1 cellular context compared by ENCODE assay signal in genomic region chr19:55653651-55654322, GRCh38.
TF ChIP-seq lines count a peak whose summit lies in the region.

No MANE protein-coding gene starts in this region.

TF ChIP-seq in H1, 55 proteins besides CTCF, POLR2A, EP300 and RAD21:
- TF ChIP-seq TAF1 (IDR thresholded peaks at IDR 0.05; ENCODE audit: low read depth, low read length) = no peak; the same call in 1 of the 2 replicates
- TF ChIP-seq SP1 (IDR thresholded peaks at IDR 0.05; ENCODE audit: low read depth, low read length) = 0 out of 2 replicates have a peak, but pooled peaks have one; percentile 36
- peak; percentile 72; the same call in 1 of the 2 replicates for TF ChIP-seq SP4 (IDR thresholded peaks at IDR 0.05; ENCODE audit: low read length)
- TF ChIP-seq ATF3 (IDR thresholded peaks at IDR 0.05; ENCODE audit: insufficient read depth, low read depth, low read length) = peak; percentile 87
- TF ChIP-seq CREB1 (IDR thresholded peaks at IDR 0.05) = peak; percentile 70
- no peak for TF ChIP-seq ZNF274 (IDR thresholded peaks at IDR 0.05; ENCODE audit: borderline replicate concordance, extremely low read depth, low read length)
- peak; percentile 57; the same call in 1 of the 2 replicates for TF ChIP-seq RBBP5 (IDR thresholded peaks at IDR 0.05; ENCODE audit: borderline replicate concordance, low read depth, low read length)
- no peak for TF ChIP-seq RNF2 (IDR thresholded peaks at IDR 0.05; ENCODE audit: borderline replicate concordance, low read depth, low read length, missing control alignments, poor library complexity, severe bottlenecking)
- no peak for TF ChIP-seq SIRT6 (IDR thresholded peaks at IDR 0.05; ENCODE audit: low read length)
- no peak for TF ChIP-seq SUZ12 (IDR thresholded peaks at IDR 0.05; ENCODE audit: low read length)
- peak; percentile 47; the same call in 1 of the 2 replicates for TF ChIP-seq TBP (IDR thresholded peaks at IDR 0.05; ENCODE audit: low read depth, low read length)
- TF ChIP-seq MAFK (IDR thresholded peaks at IDR 0.05; ENCODE audit: low read depth, low read length) = no peak
- TF ChIP-seq JUND (IDR thresholded peaks at IDR 0.05; ENCODE audit: low read length) = peak; percentile 69
- TF ChIP-seq USF2 (IDR thresholded peaks at IDR 0.05; ENCODE audit: low read length) = no peak
- no peak for TF ChIP-seq NANOG (IDR thresholded peaks at IDR 0.05; ENCODE audit: insufficient read depth, low read depth, low read length, poor library complexity, severe bottlenecking)
- TF ChIP-seq GABPA (IDR thresholded peaks at IDR 0.05; ENCODE audit: borderline replicate concordance, insufficient read depth, low read length) = peak; percentile 79; the same call in 1 of the 2 replicates
- TF ChIP-seq NRF1 (IDR thresholded peaks at IDR 0.05; ENCODE audit: low read depth, low read length) = peak; percentile 82
- no peak; the same call in 1 of the 2 replicates for TF ChIP-seq E2F6 (IDR thresholded peaks at IDR 0.05)
- peak; percentile 15 for TF ChIP-seq KDM4A (IDR thresholded peaks at IDR 0.05; ENCODE audit: low read depth, low read length, severe bottlenecking)
- peak; percentile 31; the same call in 1 of the 2 replicates for TF ChIP-seq MAX (IDR thresholded peaks at IDR 0.05)
- TF ChIP-seq POLR2AphosphoS5 (IDR thresholded peaks at IDR 0.05; ENCODE audit: low read depth, low read length) = no peak; the same call in 1 of the 2 replicates
- peak; percentile 65 for TF ChIP-seq ASH2L (IDR thresholded peaks at IDR 0.05; ENCODE audit: low read length)
- TF ChIP-seq KDM1A (IDR thresholded peaks at IDR 0.05; ENCODE audit: borderline replicate concordance, low read length) = no peak
- TF ChIP-seq RXRA (IDR thresholded peaks at IDR 0.05; ENCODE audit: insufficient read depth, low read depth, low read length) = no peak
- TF ChIP-seq PHF8 (conservative IDR thresholded peaks at IDR 0.05; ENCODE audit: low read depth, low read length) = peak; percentile 74
- no peak for TF ChIP-seq CHD1 (IDR thresholded peaks at IDR 0.05; ENCODE audit: low read depth, low read length)
- no peak for TF ChIP-seq YY1 (IDR thresholded peaks at IDR 0.05; ENCODE audit: low read depth, low read length)
- peak in 1 of 2 experiments; percentile 95; a peak in 2 of 4 replicates for TF ChIP-seq SIN3A (conservative IDR thresholded peaks at IDR 0.05 in 1 of 2, IDR thresholded peaks at IDR 0.05 in 1 of 2; ENCODE audit: low read depth in 1 of 2, low read length in 2 of 2)
- TF ChIP-seq BACH1 (IDR thresholded peaks at IDR 0.05; ENCODE audit: low read length) = no peak
- peak in 1 of 2 experiments; percentile 35; a peak in 1 of 4 replicates for TF ChIP-seq HDAC2 (IDR thresholded peaks at IDR 0.05; ENCODE audit: borderline replicate concordance in 1 of 2, low read depth in 2 of 2, low read length in 2 of 2)
- TF ChIP-seq SP2 (IDR thresholded peaks at IDR 0.05; ENCODE audit: low read length) = 0 out of 2 replicates have a peak, but pooled peaks have one; percentile 10
- TF ChIP-seq KDM5A (IDR thresholded peaks at IDR 0.05; ENCODE audit: low read length) = no peak
- TF ChIP-seq EGR1 (IDR thresholded peaks at IDR 0.05; ENCODE audit: borderline replicate concordance, low read depth, low read length) = no peak; the same call in 1 of the 2 replicates
- no peak for TF ChIP-seq TAF7 (optimal IDR thresholded peaks at IDR 0.05; ENCODE audit: borderline replicate concordance, low read depth, low read length)
- no peak for TF ChIP-seq SAP30 (IDR thresholded peaks at IDR 0.05; ENCODE audit: insufficient read depth, insufficient replicate concordance, low read length)
- no peak for TF ChIP-seq JUN (IDR thresholded peaks at IDR 0.05; ENCODE audit: low read depth, low read length)
TF ChIP-seq in H1: peak in this region for 16.
